In genomic region chrX:153922932-153923857, GRCh38 we compare ENCODE assay signal across 8 cellular contexts. TPM values are rescaled to one million over a fixed set of nuclear protein-coding genes. Genes with fewer than 3 reads are reported as not detected.
DNase-seq lines count a peak whose midpoint lies in the region; ATAC-seq, FAIRE-seq and TF ChIP-seq lines count a peak whose summit lies in the region.

No MANE protein-coding gene starts in this region.

- H3K4ac ChIP-seq in IMR-90 (ENCODE audit: low read depth, low read length): no peak overlapping the region

- no peak overlapping the region for H2BK20ac ChIP-seq in IMR-90 (ENCODE audit: low read depth, low read length)

- WGBS in IMR-90 (ENCODE audit: extremely low coverage in 2 of 2, insufficient read length in 1 of 2), 2 experiments: 72% methylated on average over 2 of the region's 25 CpGs; no CpG with 5 or more reads in 1 of the 2 experiments

- H3K9ac ChIP-seq in IMR-90 (ENCODE audit: low read depth, low read length) (no peak overlapping the region), skeletal muscle satellite cell (ENCODE audit: low read depth, low read length) (no peak overlapping the region)

- H3K4me2 ChIP-seq in IMR-90 (ENCODE audit: low read depth, low read length) (no peak overlapping the region), skeletal muscle satellite cell (ENCODE audit: low read length) (peak overlapping the region; percentile 38)

- no peak overlapping the region for H3K14ac ChIP-seq in IMR-90 (replicated peaks; ENCODE audit: low read depth, low read length)

- no peak for TF ChIP-seq POLR2A in IMR-90 (IDR thresholded peaks at IDR 0.05; ENCODE audit: low read depth, low read length)

- no peaks in the 10 kb centered on the region; the same call in 1 of the 2 replicates for H3K9me1 ChIP-seq in IMR-90 (ENCODE audit: insufficient read depth, low read length)

- H3K9me3 ChIP-seq in IMR-90 (ENCODE audit: control insufficient read depth, insufficient read depth, low read length) (no peaks in the 10 kb centered on the region), skeletal muscle satellite cell (replicated peaks; ENCODE audit: low read length) (no peaks in the 10 kb centered on the region)

- peaks cover 0 to 7% of the 10 kb centered on the region in 2 experiments; a peak in 2 of 4 replicates for H3K79me1 ChIP-seq in IMR-90 (ENCODE audit: low read depth in 1 of 2, low read length in 2 of 2)

- BruUV-seq in IMR-90 (replicated peaks; lab: Mats Ljungman, UMichigan): no TSS peak

- POLR2A ChIA-PET in IMR-90 (lab: Charles Lee; ENCODE audit: unreplicated experiment): interaction anchor here (0.5 kb wide), 1 partner anchor 626 kb away, joined by 12 read pairs; no protein-coding TSS in a partner anchor

- no peak overlapping the region for H3K56ac ChIP-seq in IMR-90 (ENCODE audit: extremely low read depth, insufficient read depth, low read length)

- H2AK5ac ChIP-seq in IMR-90 (ENCODE audit: low read depth, low read length): no peak overlapping the region

- H2BK120ac ChIP-seq in IMR-90 (ENCODE audit: low read depth, low read length): no peak overlapping the region

- H4K20me1 ChIP-seq in IMR-90 (ENCODE audit: insufficient read depth, low read length): no peaks in the 10 kb centered on the region; the same call in 1 of the 2 replicates

- FAIRE-seq in D721Med (lab: Jason Lieb, UNC): no peak

- H4K8ac ChIP-seq in IMR-90 (ENCODE audit: low read depth in 2 of 2, low read length in 2 of 2): no peak overlapping the region

- TF ChIP-seq CTCF in D721Med (IDR thresholded peaks at IDR 0.05; ENCODE audit: insufficient read depth, missing control alignments): peak; percentile 47
- peak; percentile 50 for TF ChIP-seq CTCF in IMR-90 (conservative IDR thresholded peaks at IDR 0.05; ENCODE audit: low read depth, low read length)

- H3K23ac ChIP-seq in IMR-90 (ENCODE audit: low read depth, low read length): no peak overlapping the region

- H3K36me3 ChIP-seq in IMR-90 (ENCODE audit: control insufficient read depth, insufficient read depth, low read length) (no peaks in the 10 kb centered on the region), skeletal muscle satellite cell (ENCODE audit: insufficient read depth, low read length) (no peaks in the 10 kb centered on the region)

- H4K91ac ChIP-seq in IMR-90 (ENCODE audit: insufficient read depth, low read depth, low read length): no peak overlapping the region

- no peak overlapping the region for H3K27ac ChIP-seq in IMR-90 (ENCODE audit: insufficient read depth, low read length)

- intact Hi-C loops in IMR-90 (cut with micrococcal nuclease): no loop called here
- intact Hi-C loops in Right ventricle myocardium inferior (cut with DNase I): no loop called here

- in situ Hi-C loops in IMR-90 (cut with MboI; ENCODE audit: low sequenced_read_pairs): loop anchor here (25.0 kb wide), 1 partner anchor 961 kb away; no protein-coding TSS in a partner anchor

- H3K27me3 ChIP-seq in IMR-90 (ENCODE audit: control insufficient read depth, insufficient read depth, low read length): peaks cover 5% of the 10 kb centered on the region; the same call in 1 of the 2 replicates
- peaks cover 3% of the 10 kb centered on the region for H3K27me3 ChIP-seq in skeletal muscle satellite cell (ENCODE audit: control insufficient read depth, insufficient read depth, low read length)

- peak overlapping the region; percentile 35 for H2AFZ ChIP-seq in IMR-90 (replicated peaks; ENCODE audit: low read length, poor library complexity)

- no peak overlapping the region for H3K18ac ChIP-seq in IMR-90 (ENCODE audit: low read depth, low read length)

- H3K4me1 ChIP-seq in IMR-90 (ENCODE audit: control insufficient read depth, insufficient read depth, low read length) (peaks cover 2% of the 10 kb centered on the region), skeletal muscle satellite cell (ENCODE audit: control insufficient read depth, insufficient read depth, low read length) (peaks cover 40% of the 10 kb centered on the region)

- H2BK15ac ChIP-seq in IMR-90 (ENCODE audit: low read depth, low read length): no peak overlapping the region

- DNase-seq in D721Med (ENCODE audit: insufficient read length, low spot score) (no peak), IMR-90 (peak; percentile 58), Right ventricle myocardium inferior (ENCODE audit: missing footprints) (peak; percentile 89)
- peak; percentile 36 to 41 for DNase-seq in activated T-cell treated with anti-CD3 and anti-CD28 coated beads, Interleukin-2, amount 50 U/mL, for 48 hours
- DNase-seq in stimulated activated CD4-positive, alpha-beta T cell treated with anti-CD3 and anti-CD28 coated beads, Interleukin-12 subunit alpha, Interleukin-12 subunit beta, amount 100 ng/mL, for 4 hours: no peak

- dilution Hi-C loops in IMR-90 (cut with HindIII; ENCODE audit: low sequenced_read_pairs, unreplicated experiment): no loop called here

- no peak overlapping the region for H2BK5ac ChIP-seq in IMR-90 (ENCODE audit: low read depth, low read length, poor library complexity, severe bottlenecking)

- H4K5ac ChIP-seq in IMR-90 (ENCODE audit: low read depth, low read length): no peak overlapping the region

- H3K4me3 ChIP-seq in IMR-90 (ENCODE audit: insufficient read depth, low read depth, low read length) (no peak overlapping the region), skeletal muscle satellite cell (ENCODE audit: low read length) (no peak overlapping the region)

- H2AK9ac ChIP-seq in IMR-90 (replicated peaks; ENCODE audit: low read depth, low read length, poor library complexity): no peak overlapping the region

- CTCF ChIA-PET in IMR-90 (lab: Yijun Ruan, JAX): interaction anchor here (0.8 kb wide), 1 partner anchor 11 kb away, joined by 7 read pairs; no protein-coding TSS in a partner anchor

- TF ChIP-seq RAD21 in IMR-90 (IDR thresholded peaks at IDR 0.05; ENCODE audit: low read length): 0 out of 2 replicates have a peak, but pooled peaks have one; percentile 17

- peak; percentile 46 for ATAC-seq in IMR-90 (ENCODE audit: low read depth)
- ATAC-seq in Right ventricle myocardium inferior: peak; percentile 50
- no peak for ATAC-seq in HG02970 (IDR thresholded peaks at IDR 0.05; ENCODE audit: low FRiP score, unreplicated experiment)
- no peak for ATAC-seq in GM21390 (IDR thresholded peaks at IDR 0.05; ENCODE audit: unreplicated experiment)

TF ChIP-seq in IMR-90, 13 proteins besides CTCF, POLR2A, EP300 and RAD21:
- TF ChIP-seq FOS (IDR thresholded peaks at IDR 0.05; ENCODE audit: low read depth, low read length): no peak
- TF ChIP-seq SMC3 (IDR thresholded peaks at IDR 0.05; ENCODE audit: low read depth, low read length): peak; percentile 27

RNA-seq across cellular contexts. Expression of gene ARHGAP4, which starts 2.9 kb away (rescaled TPM):
- total RNA-seq in IMR-90 (2012; rRNA removed) (0.18 and 0.28 TPM in 2 replicates), Right ventricle myocardium inferior (9.7 TPM)
- 0.72 and 0.79 TPM in 2 replicates for polyA plus RNA-seq in IMR-90 (2012; rRNA removed)
- 0.11 and 0.22 TPM in 2 replicates for polyA plus RNA-seq in IMR-90 (2012; cell fraction: cytosol; rRNA removed)
- polyA plus RNA-seq in IMR-90 (2012; cell fraction: nucleus; rRNA removed; ENCODE audit: low replicate concordance): 3.0 and 7.9 TPM in 2 replicates
- total RNA-seq in skeletal muscle satellite cell (2012; rRNA removed): 0.76 and 1.3 TPM in 2 replicates

RNA-seq across cellular contexts. Expression of gene NAA10, which starts 11.6 kb away (rescaled TPM):
- total RNA-seq in IMR-90 (2012; rRNA removed) (98.6 and 118 TPM in 2 replicates), Right ventricle myocardium inferior (80.6 TPM)
- polyA plus RNA-seq in IMR-90 (2012; rRNA removed): 150 and 172 TPM in 2 replicates
- polyA plus RNA-seq in IMR-90 (2012; cell fraction: cytosol; rRNA removed): 86.7 and 192 TPM in 2 replicates
- 176 and 320 TPM in 2 replicates for polyA plus RNA-seq in IMR-90 (2012; cell fraction: nucleus; rRNA removed; ENCODE audit: low replicate concordance)
- total RNA-seq in skeletal muscle satellite cell (2012; rRNA removed): 102 and 164 TPM in 2 replicates

RNA-seq across cellular contexts. Expression of gene AVPR2, which starts 18.7 kb away (rescaled TPM):
- total RNA-seq in IMR-90 (2012; rRNA removed) (not detected in 2 replicates), Right ventricle myocardium inferior (3.2 TPM)
- polyA plus RNA-seq in IMR-90 (2012; rRNA removed): not detected in 2 replicates
- not detected in 2 replicates for polyA plus RNA-seq in IMR-90 (2012; cell fraction: cytosol; rRNA removed)
- not detected in 2 replicates for polyA plus RNA-seq in IMR-90 (2012; cell fraction: nucleus; rRNA removed; ENCODE audit: low replicate concordance)
- 0.22 TPM in 1 of 2 replicates, not detected in the other for total RNA-seq in skeletal muscle satellite cell (2012; rRNA removed)

RNA-seq across cellular contexts. Expression of gene RENBP, which starts 21.2 kb away (rescaled TPM):
- total RNA-seq in IMR-90 (2012; rRNA removed) (0.18 TPM in 1 of 2 replicates, not detected in the other), Right ventricle myocardium inferior (8.8 TPM)
- 0.10 and 0.15 TPM in 2 replicates for polyA plus RNA-seq in IMR-90 (2012; rRNA removed)
- polyA plus RNA-seq in IMR-90 (2012; cell fraction: cytosol; rRNA removed): 0.13 TPM in 1 of 2 replicates, not detected in the other
- 0.35 and 0.52 TPM in 2 replicates for polyA plus RNA-seq in IMR-90 (2012; cell fraction: nucleus; rRNA removed; ENCODE audit: low replicate concordance)
- 2.4 and 11.2 TPM in 2 replicates for total RNA-seq in skeletal muscle satellite cell (2012; rRNA removed)

RNA-seq across cellular contexts. Expression of gene L1CAM, which starts 37.2 kb away (rescaled TPM):
- total RNA-seq in IMR-90 (2012; rRNA removed) (0.36 and 0.56 TPM in 2 replicates), Right ventricle myocardium inferior (6.1 TPM)
- 1.9 and 2.2 TPM in 2 replicates for polyA plus RNA-seq in IMR-90 (2012; rRNA removed)
- polyA plus RNA-seq in IMR-90 (2012; cell fraction: cytosol; rRNA removed): 0.80 and 1.8 TPM in 2 replicates
- polyA plus RNA-seq in IMR-90 (2012; cell fraction: nucleus; rRNA removed; ENCODE audit: low replicate concordance): 1.3 and 2.2 TPM in 2 replicates
- 0.51 and 1.5 TPM in 2 replicates for total RNA-seq in skeletal muscle satellite cell (2012; rRNA removed)

Comparison
In these comparisons a context has a peak if more than half of its experiments do, and no peak if none do; other contexts are left out.
1. DNase-seq: peak in IMR-90 (single experiment), activated T-cell treated with anti-CD3 and anti-CD28 coated beads, Interleukin-2, amount 50 U/mL, for 48 hours (2 of 2) and Right ventricle myocardium inferior (single experiment); none in D721Med (single experiment) and stimulated activated CD4-positive, alpha-beta T cell treated with anti-CD3 and anti-CD28 coated beads, Interleukin-12 subunit alpha, Interleukin-12 subunit beta, amount 100 ng/mL, for 4 hours (single experiment).
2. ATAC-seq: peak in IMR-90 (single experiment) and Right ventricle myocardium inferior (single experiment); none in HG02970 (single experiment) and GM21390 (single experiment).